ENCODE assay signal across 10 cellular contexts in the genomic region with DNA sequence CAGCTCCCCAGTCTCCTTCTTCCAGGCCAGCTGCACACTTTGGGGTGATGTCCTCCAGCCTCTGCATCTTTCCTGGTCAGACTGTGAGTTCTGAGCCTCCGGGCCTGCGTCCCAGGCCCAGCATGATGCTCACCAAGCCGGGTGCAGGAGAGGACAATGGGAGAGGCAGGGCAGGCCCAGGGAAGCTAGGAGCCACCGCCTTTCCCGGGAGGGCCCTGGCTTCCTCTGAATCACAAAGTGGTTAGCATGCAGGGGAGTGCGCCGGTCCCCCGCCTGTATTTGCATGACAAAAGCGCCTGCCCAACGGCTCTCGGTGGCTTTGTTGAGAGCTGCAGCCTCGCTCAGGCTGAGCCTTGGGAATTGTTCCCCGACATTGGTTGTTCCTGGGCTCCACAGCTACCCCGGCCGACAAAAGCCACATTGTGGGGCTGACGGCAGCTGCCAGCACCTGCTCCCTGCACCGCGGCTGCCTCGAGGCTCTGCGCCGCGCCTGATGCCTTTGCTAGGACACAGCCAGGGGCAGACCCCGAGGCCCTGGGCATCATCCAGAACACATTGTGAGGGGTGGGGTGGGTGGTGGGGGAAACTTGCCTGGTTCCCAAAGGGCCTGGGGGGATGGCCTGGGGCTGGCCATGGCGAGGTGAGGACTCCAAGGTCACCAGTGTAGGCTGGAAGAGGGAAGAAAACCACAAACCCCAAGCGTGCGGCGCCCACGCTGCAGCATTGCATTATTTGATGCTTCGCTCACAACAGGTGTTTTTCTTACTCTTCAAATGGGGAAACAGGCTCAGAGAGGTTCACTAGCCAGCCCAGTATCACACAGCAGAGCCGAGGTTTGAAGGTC. TPM values are rescaled to one million over a fixed set of nuclear protein-coding genes. Genes with fewer than 3 reads are reported as not detected.
DNase-seq lines count a peak whose midpoint lies in the region; FAIRE-seq and TF ChIP-seq lines count a peak whose summit lies in the region.
"Had no signal": no experiment of that assay in that cellular context is flagged by ENCODE, and none has a peak within 500 bp of the region (broad histone marks: within the 10 kb centered on the region; RNA-seq: fewer than 3 reads in every experiment).

No MANE protein-coding gene starts in this region.

- peaks cover 27% of the 10 kb centered on the region for H3K27me3 Mint-ChIP-seq in glutamatergic neuron (ENCODE audit: unreplicated experiment)

- no peaks in the 10 kb centered on the region for H3K9me3 ChIP-seq in neuron (ENCODE audit: low read length)
- H3K9me3 ChIP-seq: SJSA1 had no signal

- peaks cover 23% of the 10 kb centered on the region for H3K9me3 Mint-ChIP-seq in glutamatergic neuron (ENCODE audit: unreplicated experiment)
- H3K9me3 Mint-ChIP-seq: activated naive CD4-positive, alpha-beta T cell treated with anti-CD3 and anti-CD28 coated beads, Interleukin-2, amount 10 ng/mL, durations not matched to agents 7 days and 5 days had no signal

- peaks cover 56% of the 10 kb centered on the region for H3K4me1 ChIP-seq in neuron (ENCODE audit: insufficient read depth, low read length)
- H3K4me1 ChIP-seq: SJSA1 had no signal

- peaks cover 47% of the 10 kb centered on the region for H3K4me1 Mint-ChIP-seq in glutamatergic neuron (ENCODE audit: low read depth, unreplicated experiment)

- H3K4me3 ChIP-seq in H7 (ENCODE audit: insufficient read depth, low read depth, low read length) (no peak overlapping the region), neuron (ENCODE audit: low read length) (peak overlapping the region; percentile 12)
- H3K4me3 ChIP-seq: SJSA1 had no signal

- TF ChIP-seq CTCF in glutamatergic neuron (IDR thresholded peaks at IDR 0.05; ENCODE audit: partially characterized antibody, unreplicated experiment) = no peak

- peak overlapping the region; percentile 27 for H2AFZ ChIP-seq in neuron (ENCODE audit: low read depth, low read length)

- no peaks in the 10 kb centered on the region for H3K36me3 ChIP-seq in H7 (replicated peaks; ENCODE audit: control insufficient read depth, insufficient read depth, low read length)
- H3K36me3 ChIP-seq in neuron (ENCODE audit: insufficient read depth, low read length) = no peaks in the 10 kb centered on the region
- H3K36me3 ChIP-seq: SJSA1 had no signal

- TF ChIP-seq POLR2A in GM12891 (IDR thresholded peaks at IDR 0.05; ENCODE audit: low read depth, low read length) = no peak

- peak overlapping the region; percentile 99 for H3K27ac Mint-ChIP-seq in glutamatergic neuron (ENCODE audit: unreplicated experiment)
- H3K27ac Mint-ChIP-seq: activated naive CD4-positive, alpha-beta T cell treated with anti-CD3 and anti-CD28 coated beads, Interleukin-2, amount 10 ng/mL, durations not matched to agents 7 days and 5 days had no signal

- no peaks in the 10 kb centered on the region for H3K36me3 Mint-ChIP-seq in glutamatergic neuron (ENCODE audit: unreplicated experiment)
- H3K36me3 Mint-ChIP-seq: activated naive CD4-positive, alpha-beta T cell treated with anti-CD3 and anti-CD28 coated beads, Interleukin-2, amount 10 ng/mL, durations not matched to agents 7 days and 5 days had no signal

- peaks cover 5% of the 10 kb centered on the region for H3K27me3 ChIP-seq in H7 (ENCODE audit: control insufficient read depth, insufficient read depth, low read length)
- H3K27me3 ChIP-seq in neuron (ENCODE audit: insufficient read depth, low read length) = no peaks in the 10 kb centered on the region
- H3K27me3 ChIP-seq: SJSA1 had no signal

- peak overlapping the region; percentile 75 for H3K4me3 Mint-ChIP-seq in glutamatergic neuron (ENCODE audit: unreplicated experiment)
- H3K4me3 Mint-ChIP-seq: activated naive CD4-positive, alpha-beta T cell treated with anti-CD3 and anti-CD28 coated beads, Interleukin-2, amount 10 ng/mL, durations not matched to agents 7 days and 5 days had no signal

- no peak for FAIRE-seq in GM12891 (lab: Jason Lieb, UNC)

- DNase-seq in H7 = peak; percentile 96
- peak; percentile 92 to 97 for DNase-seq in NCI-H526 (lab: John Stamatoyannopoulos, UW)
- DNase-seq in glutamatergic neuron = peak; percentile 88
- no peak for DNase-seq in dedifferentiated amniotic fluid mesenchymal stem cell (ENCODE audit: extremely low spot score)
- DNase-seq in stimulated activated CD4-positive, alpha-beta T cell treated with anti-CD3 and anti-CD28 coated beads, Interleukin-15, amount 100 ng/mL, for 24 hours = no peak
- DNase-seq in GM12891 (ENCODE audit: insufficient read length, low spot score) = no peak
- DNase-seq in NCI-H2029 (lab: John Stamatoyannopoulos, UW) = no peak
- DNase-seq: activated naive CD4-positive, alpha-beta T cell treated with anti-CD3 and anti-CD28 coated beads, Interleukin-2, amount 10 ng/mL, durations not matched to agents 7 days and 5 days had no signal

TF ChIP-seq in GM12891, 5 proteins besides CTCF, POLR2A, EP300 and RAD21:
- no peak for TF ChIP-seq SPI1 (IDR thresholded peaks at IDR 0.05; ENCODE audit: low read depth, low read length)
- no peak for TF ChIP-seq PAX5 (IDR thresholded peaks at IDR 0.05; ENCODE audit: insufficient read depth, low read length, severe bottlenecking)
- no peak for TF ChIP-seq TAF1 (IDR thresholded peaks at IDR 0.05; ENCODE audit: low read depth, low read length)
- no peak for TF ChIP-seq POU2F2 (IDR thresholded peaks at IDR 0.05; ENCODE audit: low read depth, low read length)
- TF ChIP-seq POLR2AphosphoS5 (IDR thresholded peaks at IDR 0.05; ENCODE audit: low read depth, low read length) = no peak
TF ChIP-seq in GM12891: peak in this region for 0.

RNA-seq across cellular contexts. Expression of a gene that starts 20.0 kb away (rescaled TPM):
- 29.5 and 36.5 TPM in 2 replicates for total RNA-seq in H7 (2014; rRNA removed; shearing (Covaris generic))
- 141 TPM for total RNA-seq in glutamatergic neuron (ENCODE audit: unreplicated experiment)
- polyA plus RNA-seq in GM12891 (2012; ENCODE audit: low read depth, missing spikeins) = 47.3 TPM

Comparison
In these comparisons a context has a peak if more than half of its experiments do, and no peak if none do; other contexts are left out.
1. DNase-seq: peak in H7 (single experiment), NCI-H526 (2 of 2) and glutamatergic neuron (single experiment); none in dedifferentiated amniotic fluid mesenchymal stem cell (single experiment), stimulated activated CD4-positive, alpha-beta T cell treated with anti-CD3 and anti-CD28 coated beads, Interleukin-15, amount 100 ng/mL, for 24 hours (single experiment), GM12891 (single experiment) and NCI-H2029 (single experiment).